23 cellular contexts compared by ENCODE assay signal in the genomic region with DNA sequence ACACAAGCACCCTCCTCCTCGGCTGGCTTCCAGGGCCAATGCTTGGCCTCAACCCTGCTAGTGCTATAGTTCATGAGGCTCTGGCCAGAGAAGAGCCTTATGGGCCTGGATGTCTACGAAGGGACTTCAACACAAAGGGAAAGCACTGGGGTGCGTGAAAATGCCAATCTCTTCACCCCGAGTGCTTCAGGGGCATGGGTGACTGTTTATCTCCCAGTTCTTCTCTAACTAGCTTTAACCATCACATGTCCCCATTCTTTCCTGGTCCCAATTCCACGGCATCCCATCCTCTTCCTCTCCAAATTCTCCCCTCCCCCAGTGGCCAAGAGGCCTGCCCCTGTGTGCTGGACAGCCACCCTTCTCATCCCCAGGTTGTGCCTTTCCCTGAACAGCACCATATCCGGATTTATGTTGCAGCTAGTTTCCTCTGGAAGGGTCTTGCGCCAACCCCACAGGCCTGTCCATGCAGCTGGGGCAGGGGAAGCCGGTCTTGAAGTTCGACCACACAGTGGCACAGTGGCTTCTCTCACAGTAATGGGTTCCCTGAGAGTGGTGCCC. TPM values are rescaled to one million over a fixed set of nuclear protein-coding genes. Genes with fewer than 3 reads are reported as not detected.
"Had no signal": no experiment of that assay in that cellular context is flagged by ENCODE, and none has a peak within 500 bp of the region (broad histone marks: within the 10 kb centered on the region; RNA-seq: fewer than 3 reads in every experiment).

No MANE protein-coding gene starts in this region.

- DNase-seq: activated B cell treated with CpG ODN at 0.5 μM for 24 hours; activated CD4-positive, alpha-beta memory T cell treated with anti-CD3 and anti-CD28 coated beads for 36 hours; activated CD4-positive, alpha-beta T cell treated with anti-CD3 and anti-CD28 coated beads for 4 hours; activated CD8-positive, alpha-beta memory T cell treated with anti-CD3 and anti-CD28 coated beads, Interleukin-2, amount 10 ng/mL, durations not matched to agents 7 days and 5 days; activated naive CD4-positive, alpha-beta T cell; activated naive CD8-positive, alpha-beta T cell treated with anti-CD3 and anti-CD28 coated beads for 36 hours; amygdala; effector CD8-positive, alpha-beta T cell; esophagus squamous epithelium; heart right ventricle; immature natural killer cell; mesenchymal stem cell; naive thymus-derived CD8-positive, alpha-beta T cell; posterior cingulate gyrus; retina; stimulated activated CD4-positive, alpha-beta T cell treated with anti-CD3 and anti-CD28 coated beads, Interleukin-2, amount 100 ng/mL, for 24 hours; stimulated activated naive CD4-positive, alpha-beta T cell treated with Interleukin-2 at 50 U/mL for 16 hours; transverse colon had no signal

- H3K9me3 ChIP-seq: esophagus squamous epithelium, heart right ventricle, neutrophil, suprapubic skin, transverse colon had no signal

- H3K36me3 Mint-ChIP-seq: activated CD4-positive, alpha-beta memory T cell treated with anti-CD3 and anti-CD28 coated beads for 36 hours; activated CD8-positive, alpha-beta memory T cell treated with anti-CD3 and anti-CD28 coated beads, Interleukin-2, amount 10 ng/mL, durations not matched to agents 7 days and 5 days; activated naive CD8-positive, alpha-beta T cell treated with anti-CD3 and anti-CD28 coated beads for 36 hours; brain; immature natural killer cell; naive thymus-derived CD8-positive, alpha-beta T cell had no signal

- H3K9me3 Mint-ChIP-seq: activated B cell treated with CpG ODN at 0.5 μM for 24 hours; activated CD4-positive, alpha-beta memory T cell treated with anti-CD3 and anti-CD28 coated beads for 36 hours; activated naive CD8-positive, alpha-beta T cell treated with anti-CD3 and anti-CD28 coated beads for 36 hours; activated T-helper 17 cell treated with anti-CD3 and anti-CD28 coated beads, Interleukin-2, amount 50 U/mL, for 72 hours; immature natural killer cell; naive thymus-derived CD8-positive, alpha-beta T cell; T-helper 2 cell treated with Interferon-gamma antibody and Interleukin-4, amounts not matched to agents 5 μg/mL and 100 μg/mL, for 36 hours had no signal

- ATAC-seq: activated CD8-positive, alpha-beta memory T cell treated with anti-CD3 and anti-CD28 coated beads, Interleukin-2, amount 10 ng/mL, durations not matched to agents 7 days and 5 days; activated T-helper 17 cell treated with anti-CD3 and anti-CD28 coated beads, Interleukin-2, amount 50 U/mL, for 72 hours; heart right ventricle; naive thymus-derived CD8-positive, alpha-beta T cell had no signal

- H3K27ac Mint-ChIP-seq: activated B cell treated with CpG ODN at 0.5 μM for 24 hours; activated CD4-positive, alpha-beta memory T cell treated with anti-CD3 and anti-CD28 coated beads for 36 hours; activated CD8-positive, alpha-beta memory T cell treated with anti-CD3 and anti-CD28 coated beads, Interleukin-2, amount 10 ng/mL, durations not matched to agents 7 days and 5 days; activated naive CD8-positive, alpha-beta T cell treated with anti-CD3 and anti-CD28 coated beads for 36 hours; activated T-helper 17 cell treated with anti-CD3 and anti-CD28 coated beads, Interleukin-2, amount 50 U/mL, for 72 hours; immature natural killer cell; T-helper 2 cell treated with Interferon-gamma antibody and Interleukin-4, amounts not matched to agents 5 μg/mL and 100 μg/mL, for 36 hours had no signal

- H3K27ac ChIP-seq: esophagus squamous epithelium, heart right ventricle, neutrophil, suprapubic skin, transverse colon had no signal

- H3K4me3 ChIP-seq: esophagus squamous epithelium, heart right ventricle, suprapubic skin, transverse colon had no signal

- H3K27me3 ChIP-seq: suprapubic skin, transverse colon had no signal

- H3K4me3 Mint-ChIP-seq: activated B cell treated with CpG ODN at 0.5 μM for 24 hours; activated CD4-positive, alpha-beta memory T cell treated with anti-CD3 and anti-CD28 coated beads for 36 hours; activated CD8-positive, alpha-beta memory T cell treated with anti-CD3 and anti-CD28 coated beads, Interleukin-2, amount 10 ng/mL, durations not matched to agents 7 days and 5 days; activated naive CD8-positive, alpha-beta T cell treated with anti-CD3 and anti-CD28 coated beads for 36 hours; activated T-helper 17 cell treated with anti-CD3 and anti-CD28 coated beads, Interleukin-2, amount 50 U/mL, for 72 hours; immature natural killer cell; naive thymus-derived CD8-positive, alpha-beta T cell; T-helper 2 cell treated with Interferon-gamma antibody and Interleukin-4, amounts not matched to agents 5 μg/mL and 100 μg/mL, for 36 hours had no signal

- H3K36me3 ChIP-seq: esophagus squamous epithelium, heart right ventricle, neutrophil, suprapubic skin, transverse colon had no signal

- H3K4me1 Mint-ChIP-seq: activated B cell treated with CpG ODN at 0.5 μM for 24 hours had no signal

RNA-seq across cellular contexts. Expression of gene ABCA4, which starts 16.7 kb away (rescaled TPM):
- total RNA-seq: activated B cell treated with CpG ODN at 0.5 μM for 24 hours; activated CD4-positive, alpha-beta memory T cell treated with anti-CD3 and anti-CD28 coated beads for 36 hours; activated CD8-positive, alpha-beta memory T cell treated with anti-CD3 and anti-CD28 coated beads, Interleukin-2, amount 10 ng/mL, durations not matched to agents 7 days and 5 days; activated naive CD8-positive, alpha-beta T cell treated with anti-CD3 and anti-CD28 coated beads for 36 hours; activated T-helper 17 cell treated with anti-CD3 and anti-CD28 coated beads, Interleukin-2, amount 50 U/mL, for 72 hours; naive thymus-derived CD8-positive, alpha-beta T cell had no signal
- polyA plus RNA-seq: naive thymus-derived CD8-positive, alpha-beta T cell had no signal
